14 cellular contexts compared by ENCODE assay signal in genomic region chr13:40193290-40194203, GRCh38.
A peak's percentile ranks its signal among the peaks of the same experiment; 100 is the strongest.
DNase-seq lines count a peak whose midpoint lies in the region; ATAC-seq and TF ChIP-seq lines count a peak whose summit lies in the region.
"Had no signal": no experiment of that assay in that cellular context is flagged by ENCODE, and none has a peak within 500 bp of the region (broad histone marks: within the 10 kb centered on the region; RNA-seq: fewer than 3 reads in every experiment).

No MANE protein-coding gene starts in this region.

- no peaks in the 10 kb centered on the region for H3K27me3 ChIP-seq in right cardiac atrium (ENCODE audit: control insufficient read depth, insufficient read depth)
- H3K27me3 ChIP-seq in parathyroid adenoma (ENCODE audit: control insufficient read depth, insufficient read depth, low read length): no peaks in the 10 kb centered on the region
- no peaks in the 10 kb centered on the region for H3K27me3 ChIP-seq in uterus
- H3K27me3 ChIP-seq: right lobe of liver had no signal

- no peaks in the 10 kb centered on the region for H3K27me3 Mint-ChIP-seq in activated CD4-positive, alpha-beta T cell treated with anti-CD3 and anti-CD28 coated beads, Interleukin-2, amount 10 ng/mL, durations not matched to agents 7 days and 5 days

- CTCF ChIA-PET in activated CD4-positive, alpha-beta T cell treated with anti-CD3 and anti-CD28 coated beads, Interleukin-2, amount 10 ng/mL, durations not matched to agents 7 days and 5 days (lab: Charles Lee): interaction anchor here (1.5 to 3.4 kb wide), 2 partner anchors 11 to 13 kb away, joined by 6 to 12 read pairs; no protein-coding TSS in a partner anchor

- no peaks in the 10 kb centered on the region for H3K79me2 ChIP-seq in parathyroid adenoma

- no peak overlapping the region for H3K4me2 ChIP-seq in parathyroid adenoma (ENCODE audit: low read length)

- 56% methylated on average over 18 of the region's 18 CpGs for WGBS in right cardiac atrium

- H3K36me3 ChIP-seq in parathyroid adenoma (ENCODE audit: control insufficient read depth, insufficient read depth, low read length): no peaks in the 10 kb centered on the region
- H3K36me3 ChIP-seq in uterus: no peaks in the 10 kb centered on the region
- H3K36me3 ChIP-seq: right lobe of liver had no signal

- H3K27ac Mint-ChIP-seq in activated CD4-positive, alpha-beta T cell treated with anti-CD3 and anti-CD28 coated beads, Interleukin-2, amount 10 ng/mL, durations not matched to agents 7 days and 5 days: peak overlapping the region; percentile 43

- POLR2A ChIA-PET in activated CD4-positive, alpha-beta T cell treated with anti-CD3 and anti-CD28 coated beads, Interleukin-2, amount 10 ng/mL, durations not matched to agents 7 days and 5 days (lab: Charles Lee): no interaction called here

- intact Hi-C loops in right cardiac atrium (cut with DNase I): loop anchor here in 1 of 4 donors (10.0 kb wide), 1 partner anchor 409 kb away; no protein-coding TSS in a partner anchor
- intact Hi-C loops in uterus (cut with DNase I; ENCODE audit: low total_unique reads): no loop called here

- TF ChIP-seq CTCF in parathyroid adenoma (IDR thresholded peaks at IDR 0.05) (no peak), uterus (IDR thresholded peaks at IDR 0.05) (no peak)

- H3K4me3 ChIP-seq in right cardiac atrium (ENCODE audit: low read length) (no peak overlapping the region), parathyroid adenoma (ENCODE audit: low read depth, low read length) (no peak overlapping the region), uterus (no peak overlapping the region)
- H3K4me3 ChIP-seq: right lobe of liver had no signal

- peak; percentile 27 to 54 for ATAC-seq in right cardiac atrium
- ATAC-seq in GM18858 (IDR thresholded peaks at IDR 0.05; ENCODE audit: unreplicated experiment): no peak
- ATAC-seq in GM18502 (IDR thresholded peaks at IDR 0.05; ENCODE audit: poor library complexity, unreplicated experiment): no peak
- ATAC-seq: HepG2 had no signal

- no peak overlapping the region for H3K4me3 Mint-ChIP-seq in activated CD4-positive, alpha-beta T cell treated with anti-CD3 and anti-CD28 coated beads, Interleukin-2, amount 10 ng/mL, durations not matched to agents 7 days and 5 days

- no peaks in the 10 kb centered on the region for H3K9me3 ChIP-seq in right cardiac atrium (ENCODE audit: control insufficient read depth, low read length)
- no peaks in the 10 kb centered on the region for H3K9me3 ChIP-seq in parathyroid adenoma (ENCODE audit: control insufficient read depth, low read length)
- H3K9me3 ChIP-seq in uterus: no peaks in the 10 kb centered on the region
- H3K9me3 ChIP-seq: right lobe of liver had no signal

- no peak for TF ChIP-seq POLR2A in uterus (IDR thresholded peaks at IDR 0.05)

- H3K4me1 ChIP-seq in right cardiac atrium (ENCODE audit: control insufficient read depth, insufficient read depth, low read length) (peaks cover 9% of the 10 kb centered on the region), parathyroid adenoma (no peaks in the 10 kb centered on the region), uterus (peaks cover 11 to 12% of the 10 kb centered on the region in 2 donors)
- H3K4me1 ChIP-seq: right lobe of liver had no signal

- H2AFZ ChIP-seq in parathyroid adenoma: no peak overlapping the region

- H3K36me3 Mint-ChIP-seq in activated CD4-positive, alpha-beta T cell treated with anti-CD3 and anti-CD28 coated beads, Interleukin-2, amount 10 ng/mL, durations not matched to agents 7 days and 5 days (ENCODE audit: low read depth): peaks cover 4% of the 10 kb centered on the region

- H3K27ac ChIP-seq in right cardiac atrium (ENCODE audit: low read length) (peak overlapping the region; percentile 94), parathyroid adenoma (peak overlapping the region; percentile 72), uterus (peak overlapping the region; percentile 83)

- H3K4me1 Mint-ChIP-seq in activated CD4-positive, alpha-beta T cell treated with anti-CD3 and anti-CD28 coated beads, Interleukin-2, amount 10 ng/mL, durations not matched to agents 7 days and 5 days: peaks cover 44% of the 10 kb centered on the region

- H3K9ac ChIP-seq in parathyroid adenoma: no peak overlapping the region

- no peaks in the 10 kb centered on the region for H3K9me3 Mint-ChIP-seq in activated CD4-positive, alpha-beta T cell treated with anti-CD3 and anti-CD28 coated beads, Interleukin-2, amount 10 ng/mL, durations not matched to agents 7 days and 5 days

- DNase-seq in activated CD4-positive, alpha-beta T cell treated with anti-CD3 and anti-CD28 coated beads, Interleukin-2, amount 10 ng/mL, durations not matched to agents 7 days and 5 days: no peak
- DNase-seq in activated CD4-positive, alpha-beta T cell treated with anti-CD3 and anti-CD28 coated beads, Interleukin-2, amount 50 U/mL, for 4 hours: no peak
- DNase-seq in right cardiac atrium (peak; percentile 30 to 65 (median 54)), uterus (peak; percentile 39 to 58), NCI-H524 treated with DMSO at 0.1 percent for 48 hours (lab: John Stamatoyannopoulos, UW) (no peak)
- DNase-seq: 8988T, cortex of kidney, DND-41, NCI-H187, right lobe of liver had no signal

Comparison
In these comparisons a context has a peak if more than half of its experiments do, and no peak if none do; other contexts are left out.
1. DNase-seq: peak in right cardiac atrium (3 of 3) and uterus (2 of 2); none in activated CD4-positive, alpha-beta T cell treated with anti-CD3 and anti-CD28 coated beads, Interleukin-2, amount 10 ng/mL, durations not matched to agents 7 days and 5 days (single experiment), activated CD4-positive, alpha-beta T cell treated with anti-CD3 and anti-CD28 coated beads, Interleukin-2, amount 50 U/mL, for 4 hours (0 of 2) and NCI-H524 treated with DMSO at 0.1 percent for 48 hours (single experiment).
2. ATAC-seq: peak in right cardiac atrium (2 of 2); none in GM18858 (single experiment) and GM18502 (single experiment).
3. Peak in every context shown above with its lines, with median percentiles within 50 percentile points of each other: H3K27ac ChIP-seq.